In the genomic region with DNA sequence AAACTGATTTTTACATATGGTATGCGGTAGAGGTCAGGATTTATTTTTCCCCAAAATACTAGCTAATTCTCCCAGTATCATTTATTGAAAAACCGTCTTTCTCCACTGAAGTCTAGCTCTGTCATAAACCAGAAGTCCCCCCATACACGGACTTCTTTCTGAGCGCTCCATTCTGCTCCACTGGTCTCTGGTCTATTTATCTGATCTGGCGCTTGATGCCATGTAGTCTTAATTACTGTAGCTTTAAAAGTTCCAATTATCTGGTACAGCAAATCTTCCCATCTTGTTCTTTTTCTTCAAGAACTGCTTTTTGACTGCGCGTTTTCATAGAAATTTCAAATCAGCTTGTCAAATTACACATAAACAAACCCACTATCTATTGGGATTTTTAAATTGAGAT, we compare ENCODE assay signal across 5 cellular contexts.
"Had no signal": no experiment of that assay in that cellular context is flagged by ENCODE, and none has a peak within 500 bp of the region (broad histone marks: within the 10 kb centered on the region; RNA-seq: fewer than 3 reads in every experiment).

No MANE protein-coding gene starts in this region.

- H3K4me3 ChIP-seq: GM23338, K562 had no signal

- DNase-seq: H9, HCEC 1CT, IMR-90 had no signal

- H3K4me2 ChIP-seq: GM23338 had no signal

- H2AFZ ChIP-seq: GM23338 had no signal

- ATAC-seq: GM23338, K562 had no signal
